In genomic region chr2:41869542-41870256, GRCh38 we compare ENCODE assay signal across 8 cellular contexts.
DNase-seq lines count a peak whose midpoint lies in the region; ATAC-seq and TF ChIP-seq lines count a peak whose summit lies in the region.

No MANE protein-coding gene starts in this region.

- intact Hi-C loops in left ventricle myocardium superior (cut with micrococcal nuclease): loop anchor here (5.0 kb wide), 1 partner anchor 218 kb away; no protein-coding TSS in a partner anchor
- intact Hi-C loops in sciatic nerve (cut with DNase I): loop anchor here (5.0 kb wide), 1 partner anchor 218 kb away; no protein-coding TSS in a partner anchor

- ATAC-seq in GM19035 (IDR thresholded peaks at IDR 0.05; ENCODE audit: unreplicated experiment) (peak; percentile 72), T-helper 17 cell (peak; percentile 85), left ventricle myocardium superior (peak; percentile 90), sciatic nerve (peak; percentile 89), HG02970 (IDR thresholded peaks at IDR 0.05; ENCODE audit: low FRiP score, unreplicated experiment) (no peak)

- no peak for DNase-seq in BJ (ENCODE audit: low read depth)
- peak; percentile 40 for DNase-seq in KG1 (lab: John Stamatoyannopoulos, UW)
- peak; percentile 56 to 66 (median 59) for DNase-seq in T-helper 17 cell
- peak; percentile 50 for DNase-seq in amniotic epithelial cell (ENCODE audit: low read depth)
- DNase-seq in left ventricle myocardium superior: peak; percentile 87
- DNase-seq in sciatic nerve (ENCODE audit: low spot score): peak; percentile 91

- CTCF ChIA-PET in BJ (lab: Yijun Ruan, JAX): interaction anchor here (0.7 to 11.8 kb wide), 31 partner anchors 9 to 439 kb away, joined by 3 to 422 read pairs (median 6); partner anchors contain the start of gene PKDCC

- H3K4me1 Mint-ChIP-seq in T-helper 17 cell: peaks cover 38% of the 10 kb centered on the region

- H3K4me3 Mint-ChIP-seq in T-helper 17 cell: no peak overlapping the region

- H3K27me3 Mint-ChIP-seq in T-helper 17 cell: peaks cover 11% of the 10 kb centered on the region

- no peak overlapping the region for H3K4me3 ChIP-seq in BJ (ENCODE audit: low read depth, low read length)

- TF ChIP-seq CTCF in BJ (IDR thresholded peaks at IDR 0.05; ENCODE audit: insufficient read depth, low read depth, low read length): peak; percentile 84

- POLR2A ChIA-PET in BJ (lab: Charles Lee): interaction anchor here (0.5 kb wide), 1 partner anchor 517 kb away, joined by 5 read pairs; no protein-coding TSS in a partner anchor

- peaks cover 4% of the 10 kb centered on the region; the same call in 1 of the 2 replicates for H3K27me3 ChIP-seq in BJ (ENCODE audit: control insufficient read depth, insufficient read depth, low read length)

- H3K27ac Mint-ChIP-seq in T-helper 17 cell: no peak overlapping the region

- no peaks in the 10 kb centered on the region for H3K9me3 ChIP-seq in T-helper 17 cell (ENCODE audit: control insufficient read depth, low read length, poor library complexity, severe bottlenecking)

- no peaks in the 10 kb centered on the region for H3K36me3 Mint-ChIP-seq in T-helper 17 cell (ENCODE audit: low read depth)

- no peaks in the 10 kb centered on the region for H3K36me3 ChIP-seq in BJ (ENCODE audit: control insufficient read depth, insufficient read depth, low read length)
